13 cellular contexts compared by ENCODE assay signal in genomic region chr1:156845953-156846545, GRCh38. TPM values are rescaled to one million over a fixed set of nuclear protein-coding genes. Genes with fewer than 3 reads are reported as not detected.
"Had no signal": no experiment of that assay in that cellular context is flagged by ENCODE, and none has a peak within 500 bp of the region (broad histone marks: within the 10 kb centered on the region; RNA-seq: fewer than 3 reads in every experiment).

No MANE protein-coding gene starts in this region.

- H3K27me3 ChIP-seq: testis had no signal

- DNase-seq: activated B cell treated with CpG ODN at 0.5 μM for 24 hours, brain microvascular endothelial cell, foreskin keratinocyte, head of caudate nucleus, islet precursor cell, mammary epithelial cell, small intestine, stomach, testis had no signal

- H3K4me1 ChIP-seq: foreskin keratinocyte, prostate gland had no signal

- H3K9me3 ChIP-seq: prostate gland, stomach, testis, upper lobe of left lung had no signal

- H3K36me3 ChIP-seq: brain microvascular endothelial cell, prostate gland, stomach, upper lobe of left lung had no signal

- H3K4me3 Mint-ChIP-seq: activated B cell treated with CpG ODN at 0.5 μM for 24 hours had no signal

- H3K27ac Mint-ChIP-seq: activated B cell treated with CpG ODN at 0.5 μM for 24 hours; activated T-helper 2 cell treated with anti-CD3 and anti-CD28 coated beads, Interferon-gamma antibody, Interleukin-2, Interleukin-4, amounts not matched to agents 10 μg/mL and 5 μg/mL and 100 μg/mL, durations not matched to agents 14 hours and 24 hours and 36 hours had no signal

- ATAC-seq: foreskin keratinocyte had no signal

- H3K36me3 Mint-ChIP-seq: naive thymus-derived CD8-positive, alpha-beta T cell had no signal

- H3K9me3 Mint-ChIP-seq: activated B cell treated with CpG ODN at 0.5 μM for 24 hours; activated T-helper 2 cell treated with anti-CD3 and anti-CD28 coated beads, Interferon-gamma antibody, Interleukin-2, Interleukin-4, amounts not matched to agents 10 μg/mL and 5 μg/mL and 100 μg/mL, durations not matched to agents 14 hours and 24 hours and 36 hours; naive thymus-derived CD8-positive, alpha-beta T cell had no signal

- H3K4me3 ChIP-seq: prostate gland, stomach, testis had no signal

- H3K27ac ChIP-seq: brain microvascular endothelial cell, foreskin keratinocyte, prostate gland, stomach, testis, upper lobe of left lung had no signal

RNA-seq across cellular contexts. Expression of gene INSRR, which starts 12.9 kb away (rescaled TPM):
- total RNA-seq: activated B cell treated with CpG ODN at 0.5 μM for 24 hours; foreskin keratinocyte; mammary epithelial cell; naive thymus-derived CD8-positive, alpha-beta T cell had no signal
- polyA plus RNA-seq: foreskin keratinocyte; mammary epithelial cell; naive thymus-derived CD8-positive, alpha-beta T cell had no signal

RNA-seq across cellular contexts. Expression of gene NTRK1, which starts 14.6 kb away (rescaled TPM):
- total RNA-seq: foreskin keratinocyte; mammary epithelial cell; naive thymus-derived CD8-positive, alpha-beta T cell had no signal
- polyA plus RNA-seq: mammary epithelial cell had no signal

RNA-seq across cellular contexts. Expression of gene PEAR1, which starts 47.5 kb away (rescaled TPM):
- total RNA-seq: activated B cell treated with CpG ODN at 0.5 μM for 24 hours had no signal
- polyA plus RNA-seq: naive thymus-derived CD8-positive, alpha-beta T cell had no signal
